In genomic region chr9:14910178-14910805, GRCh38 we compare ENCODE assay signal across 2 cellular contexts.
TF ChIP-seq lines count a peak whose summit lies in the region.

A gene with protein sequence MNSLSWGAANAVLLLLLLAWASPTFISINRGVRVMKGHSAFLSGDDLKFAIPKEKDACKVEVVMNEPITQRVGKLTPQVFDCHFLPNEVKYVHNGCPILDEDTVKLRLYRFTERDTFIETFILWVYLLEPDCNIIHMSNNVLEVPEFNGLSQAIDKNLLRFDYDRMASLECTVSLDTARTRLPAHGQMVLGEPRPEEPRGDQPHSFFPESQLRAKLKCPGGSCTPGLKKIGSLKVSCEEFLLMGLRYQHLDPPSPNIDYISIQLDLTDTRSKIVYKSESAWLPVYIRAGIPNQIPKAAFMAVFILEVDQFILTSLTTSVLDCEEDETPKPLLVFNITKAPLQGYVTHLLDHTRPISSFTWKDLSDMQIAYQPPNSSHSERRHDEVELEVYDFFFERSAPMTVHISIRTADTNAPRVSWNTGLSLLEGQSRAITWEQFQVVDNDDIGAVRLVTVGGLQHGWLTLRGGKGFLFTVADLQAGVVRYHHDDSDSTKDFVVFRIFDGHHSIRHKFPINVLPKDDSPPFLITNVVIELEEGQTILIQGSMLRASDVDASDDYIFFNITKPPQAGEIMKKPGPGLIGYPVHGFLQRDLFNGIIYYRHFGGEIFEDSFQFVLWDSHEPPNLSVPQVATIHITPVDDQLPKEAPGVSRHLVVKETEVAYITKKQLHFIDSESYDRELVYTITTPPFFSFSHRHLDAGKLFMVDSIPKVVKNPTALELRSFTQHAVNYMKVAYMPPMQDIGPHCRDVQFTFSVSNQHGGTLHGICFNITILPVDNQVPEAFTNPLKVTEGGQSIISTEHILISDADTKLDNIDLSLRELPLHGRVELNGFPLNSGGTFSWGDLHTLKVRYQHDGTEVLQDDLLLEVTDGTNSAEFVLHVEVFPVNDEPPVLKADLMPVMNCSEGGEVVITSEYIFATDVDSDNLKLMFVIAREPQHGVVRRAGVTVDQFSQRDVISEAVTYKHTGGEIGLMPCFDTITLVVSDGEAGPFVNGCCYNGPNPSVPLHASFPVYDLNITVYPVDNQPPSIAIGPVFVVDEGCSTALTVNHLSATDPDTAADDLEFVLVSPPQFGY (N-terminal part only) (minus strand): TSS chr9:14910428. CDS start chr9:14868977, 41,451 bp downstream.

TF ChIP-seq in HEK293, 187 proteins besides CTCF, POLR2A, EP300 and RAD21 (continued from another document and continues in another):
- TF ChIP-seq ZNF600 (tag by site-specific recombination; IDR thresholded peaks at IDR 0.05) (peak; percentile 95), FEZF1 (tag by site-specific recombination; IDR thresholded peaks at IDR 0.05) (peak; percentile 88), ZBTB20 (tag by site-specific recombination; IDR thresholded peaks at IDR 0.05) (peak; percentile 91), BCL11B (tag by site-specific recombination; IDR thresholded peaks at IDR 0.05; ENCODE audit: low read depth) (no peak), KLF9 (tag by site-specific recombination; IDR thresholded peaks at IDR 0.05; ENCODE audit: low read depth) (peak; percentile 87), ZNF335 (tag by site-specific recombination; conservative IDR thresholded peaks at IDR 0.05) (peak; percentile 58; the same call in 1 of the 2 replicates), GLI2 (tag by site-specific recombination; IDR thresholded peaks at IDR 0.05; ENCODE audit: borderline replicate concordance, low read depth) (no peak), ZNF548 (tag by site-specific recombination; IDR thresholded peaks at IDR 0.05) (no peak), ZXDB (tag by site-specific recombination; IDR thresholded peaks at IDR 0.05) (peak; percentile 52; the same call in 1 of the 2 replicates), ZSCAN16 (tag by site-specific recombination; IDR thresholded peaks at IDR 0.05) (0 out of 2 replicates have a peak, but pooled peaks have one; percentile 3), OSR2 (tag by site-specific recombination; IDR thresholded peaks at IDR 0.05) (peak; percentile 75; the same call in 1 of the 2 replicates), ZNF266 (tag by site-specific recombination; IDR thresholded peaks at IDR 0.05; ENCODE audit: low read depth) (no peak), SCRT1 (tag by site-specific recombination; IDR thresholded peaks at IDR 0.05; ENCODE audit: borderline replicate concordance) (0 out of 2 replicates have a peak, but pooled peaks have one; percentile 15), ZNF610 (tag by site-specific recombination; IDR thresholded peaks at IDR 0.05; ENCODE audit: borderline replicate concordance) (no peak), ZNF280D (tag by site-specific recombination; IDR thresholded peaks at IDR 0.05) (no peak), KLF10 (tag by site-specific recombination; IDR thresholded peaks at IDR 0.05) (no peak), ZNF664 (tag by site-specific recombination; IDR thresholded peaks at IDR 0.05) (peak; percentile 50; the same call in 1 of the 2 replicates), BCL6B (tag by site-specific recombination; IDR thresholded peaks at IDR 0.05) (no peak), GLIS1 (tag by site-specific recombination; IDR thresholded peaks at IDR 0.05) (peak; percentile 57)
- TF ChIP-seq, protein P1, sequence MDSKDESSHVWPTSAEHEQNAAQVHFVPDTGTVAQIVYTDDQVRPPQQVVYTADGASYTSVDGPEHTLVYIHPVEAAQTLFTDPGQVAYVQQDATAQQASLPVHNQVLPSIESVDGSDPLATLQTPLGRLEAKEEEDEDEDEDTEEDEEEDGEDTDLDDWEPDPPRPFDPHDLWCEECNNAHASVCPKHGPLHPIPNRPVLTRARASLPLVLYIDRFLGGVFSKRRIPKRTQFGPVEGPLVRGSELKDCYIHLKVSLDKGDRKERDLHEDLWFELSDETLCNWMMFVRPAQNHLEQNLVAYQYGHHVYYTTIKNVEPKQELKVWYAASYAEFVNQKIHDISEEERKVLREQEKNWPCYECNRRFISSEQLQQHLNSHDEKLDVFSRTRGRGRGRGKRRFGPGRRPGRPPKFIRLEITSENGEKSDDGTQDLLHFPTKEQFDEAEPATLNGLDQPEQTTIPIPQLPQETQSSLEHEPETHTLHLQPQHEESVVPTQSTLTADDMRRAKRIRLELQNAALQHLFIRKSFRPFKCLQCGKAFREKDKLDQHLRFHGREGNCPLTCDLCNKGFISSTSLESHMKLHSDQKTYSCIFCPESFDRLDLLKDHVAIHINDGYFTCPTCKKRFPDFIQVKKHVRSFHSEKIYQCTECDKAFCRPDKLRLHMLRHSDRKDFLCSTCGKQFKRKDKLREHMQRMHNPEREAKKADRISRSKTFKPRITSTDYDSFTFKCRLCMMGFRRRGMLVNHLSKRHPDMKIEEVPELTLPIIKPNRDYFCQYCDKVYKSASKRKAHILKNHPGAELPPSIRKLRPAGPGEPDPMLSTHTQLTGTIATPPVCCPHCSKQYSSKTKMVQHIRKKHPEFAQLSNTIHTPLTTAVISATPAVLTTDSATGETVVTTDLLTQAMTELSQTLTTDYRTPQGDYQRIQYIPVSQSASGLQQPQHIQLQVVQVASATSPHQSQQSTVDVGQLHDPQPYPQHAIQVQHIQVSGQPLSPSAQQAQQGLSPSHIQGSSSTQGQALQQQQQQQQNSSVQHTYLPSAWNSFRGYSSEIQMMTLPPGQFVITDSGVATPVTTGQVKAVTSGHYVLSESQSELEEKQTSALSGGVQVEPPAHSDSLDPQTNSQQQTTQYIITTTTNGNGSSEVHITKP (tag by site-specific recombination; IDR thresholded peaks at IDR 0.05) = peak; percentile 13; the same call in 1 of the 2 replicates

TF ChIP-seq in SK-N-SH treated with all-trans-retinoic acid at 6 μM for 48 hours, 23 proteins besides CTCF, POLR2A, EP300 and RAD21 (continued from another document):
- TF ChIP-seq, protein P2, sequence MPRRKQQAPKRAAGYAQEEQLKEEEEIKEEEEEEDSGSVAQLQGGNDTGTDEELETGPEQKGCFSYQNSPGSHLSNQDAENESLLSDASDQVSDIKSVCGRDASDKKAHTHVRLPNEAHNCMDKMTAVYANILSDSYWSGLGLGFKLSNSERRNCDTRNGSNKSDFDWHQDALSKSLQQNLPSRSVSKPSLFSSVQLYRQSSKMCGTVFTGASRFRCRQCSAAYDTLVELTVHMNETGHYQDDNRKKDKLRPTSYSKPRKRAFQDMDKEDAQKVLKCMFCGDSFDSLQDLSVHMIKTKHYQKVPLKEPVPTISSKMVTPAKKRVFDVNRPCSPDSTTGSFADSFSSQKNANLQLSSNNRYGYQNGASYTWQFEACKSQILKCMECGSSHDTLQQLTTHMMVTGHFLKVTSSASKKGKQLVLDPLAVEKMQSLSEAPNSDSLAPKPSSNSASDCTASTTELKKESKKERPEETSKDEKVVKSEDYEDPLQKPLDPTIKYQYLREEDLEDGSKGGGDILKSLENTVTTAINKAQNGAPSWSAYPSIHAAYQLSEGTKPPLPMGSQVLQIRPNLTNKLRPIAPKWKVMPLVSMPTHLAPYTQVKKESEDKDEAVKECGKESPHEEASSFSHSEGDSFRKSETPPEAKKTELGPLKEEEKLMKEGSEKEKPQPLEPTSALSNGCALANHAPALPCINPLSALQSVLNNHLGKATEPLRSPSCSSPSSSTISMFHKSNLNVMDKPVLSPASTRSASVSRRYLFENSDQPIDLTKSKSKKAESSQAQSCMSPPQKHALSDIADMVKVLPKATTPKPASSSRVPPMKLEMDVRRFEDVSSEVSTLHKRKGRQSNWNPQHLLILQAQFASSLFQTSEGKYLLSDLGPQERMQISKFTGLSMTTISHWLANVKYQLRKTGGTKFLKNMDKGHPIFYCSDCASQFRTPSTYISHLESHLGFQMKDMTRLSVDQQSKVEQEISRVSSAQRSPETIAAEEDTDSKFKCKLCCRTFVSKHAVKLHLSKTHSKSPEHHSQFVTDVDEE (CRISPR knock-in tag; IDR thresholded peaks at IDR 0.05) = no peak
- TF ChIP-seq, protein P3, sequence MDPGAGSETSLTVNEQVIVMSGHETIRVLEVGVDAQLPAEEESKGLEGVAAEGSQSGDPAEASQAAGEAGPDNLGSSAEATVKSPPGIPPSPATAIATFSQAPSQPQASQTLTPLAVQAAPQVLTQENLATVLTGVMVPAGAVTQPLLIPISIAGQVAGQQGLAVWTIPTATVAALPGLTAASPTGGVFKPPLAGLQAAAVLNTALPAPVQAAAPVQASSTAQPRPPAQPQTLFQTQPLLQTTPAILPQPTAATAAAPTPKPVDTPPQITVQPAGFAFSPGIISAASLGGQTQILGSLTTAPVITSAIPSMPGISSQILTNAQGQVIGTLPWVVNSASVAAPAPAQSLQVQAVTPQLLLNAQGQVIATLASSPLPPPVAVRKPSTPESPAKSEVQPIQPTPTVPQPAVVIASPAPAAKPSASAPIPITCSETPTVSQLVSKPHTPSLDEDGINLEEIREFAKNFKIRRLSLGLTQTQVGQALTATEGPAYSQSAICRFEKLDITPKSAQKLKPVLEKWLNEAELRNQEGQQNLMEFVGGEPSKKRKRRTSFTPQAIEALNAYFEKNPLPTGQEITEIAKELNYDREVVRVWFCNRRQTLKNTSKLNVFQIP (CRISPR knock-in tag; IDR thresholded peaks at IDR 0.05; ENCODE audit: borderline replicate concordance, low read depth) = no peak
